ENCODE assay signal across 14 cellular contexts in genomic region chr1:36706416-36706815, GRCh38.
"Had no signal": no experiment of that assay in that cellular context is flagged by ENCODE, and none has a peak within 500 bp of the region (broad histone marks: within the 10 kb centered on the region; RNA-seq: fewer than 3 reads in every experiment).

No MANE protein-coding gene starts in this region.

- H3K4me1 ChIP-seq: pancreas had no signal

- ATAC-seq: activated CD8-positive, alpha-beta T cell treated with anti-CD3 and anti-CD28 coated beads, Interleukin-2, amount 10 ng/mL, durations not matched to agents 7 days and 5 days; esophagus mucosa; lower lobe of right lung; pancreas; WTC11 had no signal

- DNase-seq: activated CD4-positive, alpha-beta T cell treated with anti-CD3 and anti-CD28 coated beads for 48 hours; activated CD8-positive, alpha-beta memory T cell treated with anti-CD3 and anti-CD28 coated beads, Interleukin-2, amount 50 U/mL, for 48 hours; activated CD8-positive, alpha-beta T cell treated with anti-CD3 and anti-CD28 coated beads, Interleukin-2, amount 10 ng/mL, durations not matched to agents 7 days and 5 days; activated naive CD4-positive, alpha-beta T cell treated with Interleukin-2 at 50 U/mL for 16 hours; immature natural killer cell; lower lobe of right lung; pancreas; stimulated activated CD4-positive, alpha-beta T cell treated with anti-CD3 and anti-CD28 coated beads, Interleukin-15, amount 100 ng/mL, for 24 hours; stimulated activated CD4-positive, alpha-beta T cell treated with anti-CD3 and anti-CD28 coated beads, Interleukin-4, amount 100 ng/mL, for 24 hours; stomach had no signal

- H2AFZ ChIP-seq: neural progenitor cell had no signal

- H3K27me3 ChIP-seq: neural progenitor cell had no signal

- H3K36me3 ChIP-seq: lower lobe of right lung, neural progenitor cell, pancreas, stomach, thoracic aorta had no signal

- H3K9me3 ChIP-seq: lower lobe of right lung, pancreas, stomach, thoracic aorta had no signal

- H3K4me3 ChIP-seq: lower lobe of right lung, neural progenitor cell, pancreas, stomach, thoracic aorta had no signal

- H3K27ac ChIP-seq: lower lobe of right lung, neural progenitor cell, pancreas, stomach, thoracic aorta had no signal
